14 cellular contexts compared by ENCODE assay signal in genomic region chr10:22997102-22997501, GRCh38.
DNase-seq lines count a peak whose midpoint lies in the region; ATAC-seq and TF ChIP-seq lines count a peak whose summit lies in the region.
"Had no signal": no experiment of that assay in that cellular context is flagged by ENCODE, and none has a peak within 500 bp of the region (broad histone marks: within the 10 kb centered on the region; RNA-seq: fewer than 3 reads in every experiment).

No MANE protein-coding gene starts in this region.

- TF ChIP-seq CTCF in AG09309 (IDR thresholded peaks at IDR 0.05; ENCODE audit: control insufficient read depth, insufficient read depth, low read depth, low read length, missing control alignments) = no peak
- TF ChIP-seq CTCF in HFFc6 (IDR thresholded peaks at IDR 0.05) = no peak
- no peak for TF ChIP-seq CTCF in WTC11 (IDR thresholded peaks at IDR 0.05)
- no peak for TF ChIP-seq CTCF in foreskin fibroblast (IDR thresholded peaks at IDR 0.05; ENCODE audit: low read depth, low read length)

- H3K9me3 Mint-ChIP-seq in HFFc6 = no peaks in the 10 kb centered on the region
- H3K9me3 Mint-ChIP-seq in WTC11 = no peaks in the 10 kb centered on the region
- H3K9me3 Mint-ChIP-seq in CD4-positive, alpha-beta memory T cell = no peaks in the 10 kb centered on the region
- H3K9me3 Mint-ChIP-seq: activated naive CD4-positive, alpha-beta T cell treated with anti-CD3 and anti-CD28 coated beads, Interleukin-2, amount 50 U/mL, for 24 hours had no signal

- H3K27ac Mint-ChIP-seq in HFFc6 (no peak overlapping the region), WTC11 (no peak overlapping the region)
- peak overlapping the region in 1 of 7 donors; percentile 75 for H3K27ac Mint-ChIP-seq in CD4-positive, alpha-beta memory T cell
- H3K27ac Mint-ChIP-seq: activated naive CD4-positive, alpha-beta T cell treated with anti-CD3 and anti-CD28 coated beads, Interleukin-2, amount 50 U/mL, for 24 hours; B cell had no signal

- H3K27ac ChIP-seq in CD4-positive, alpha-beta memory T cell (ENCODE audit: low read depth, low read length) = no peak overlapping the region
- H3K27ac ChIP-seq: tibial artery had no signal

- H3K36me3 ChIP-seq in CD4-positive, alpha-beta memory T cell (ENCODE audit: insufficient read depth, low read length) = no peaks in the 10 kb centered on the region
- H3K36me3 ChIP-seq: tibial artery had no signal

- no peaks in the 10 kb centered on the region for H3K4me1 Mint-ChIP-seq in HFFc6 (ENCODE audit: low read depth)
- peaks cover 14% of the 10 kb centered on the region for H3K4me1 Mint-ChIP-seq in WTC11
- peaks cover 0 to 2% (median 1%) of the 10 kb centered on the region in 4 donors for H3K4me1 Mint-ChIP-seq in CD4-positive, alpha-beta memory T cell
- H3K4me1 Mint-ChIP-seq: B cell had no signal

- peak; percentile 1 for DNase-seq in AG09309 (ENCODE audit: low read depth)
- DNase-seq in HFFc6 = peak; percentile 58
- peak; percentile 41 for DNase-seq in WTC11 (ENCODE audit: low spot score)
- peak; percentile 33 to 66 for DNase-seq in foreskin fibroblast
- no peak for DNase-seq in OCI-M1 (lab: John Stamatoyannopoulos, UW)
- DNase-seq in CD4-positive, alpha-beta memory T cell = no peak
- DNase-seq: activated CD4-positive, alpha-beta T cell treated with anti-CD3 and anti-CD28 coated beads, Interleukin-2, amount 50 U/mL, for 48 hours; NCI-H1092; right cardiac atrium; tibial artery had no signal

- H3K4me1 ChIP-seq in CD4-positive, alpha-beta memory T cell (ENCODE audit: insufficient read depth, low read length) = peaks cover 3% of the 10 kb centered on the region
- H3K4me1 ChIP-seq: tibial artery had no signal

- no peaks in the 10 kb centered on the region for H3K9me3 ChIP-seq in CD4-positive, alpha-beta memory T cell (ENCODE audit: control insufficient read depth in 1 of 2, low read length in 2 of 2)
- H3K9me3 ChIP-seq: tibial artery had no signal

- intact Hi-C loops in CD4-positive, alpha-beta memory T cell (cut with micrococcal nuclease) = no loop called here

- POLR2A ChIA-PET in WTC11 (lab: Charles Lee) = no interaction called here
- POLR2A ChIA-PET in CD4-positive, alpha-beta memory T cell (lab: Charles Lee; ENCODE audit: partially characterized antibody) = no interaction called here

- H3K36me3 Mint-ChIP-seq in HFFc6 (ENCODE audit: low read depth) (no peaks in the 10 kb centered on the region), WTC11 (no peaks in the 10 kb centered on the region)
- no peaks in the 10 kb centered on the region for H3K36me3 Mint-ChIP-seq in CD4-positive, alpha-beta memory T cell
- H3K36me3 Mint-ChIP-seq: activated naive CD4-positive, alpha-beta T cell treated with anti-CD3 and anti-CD28 coated beads, Interleukin-2, amount 50 U/mL, for 24 hours had no signal

- CTCF ChIA-PET in WTC11 (lab: Charles Lee) = interaction anchor here (0.6 to 0.9 kb wide), 2 partner anchors 9 to 98 kb away, joined by 3 read pairs; no protein-coding TSS in a partner anchor
- CTCF ChIA-PET in CD4-positive, alpha-beta memory T cell (lab: Charles Lee; ENCODE audit: partially characterized antibody) = interaction anchor here (0.7 to 1.9 kb wide), 4 partner anchors 8 to 987 kb away, joined by 3 to 9 read pairs (median 4); no protein-coding TSS in a partner anchor

- no peak overlapping the region for H3K4me3 ChIP-seq in AG09309 (ENCODE audit: control insufficient read depth, low read depth, low read length)
- no peak overlapping the region for H3K4me3 ChIP-seq in foreskin fibroblast (ENCODE audit: low read depth in 1 of 2, low read length in 2 of 2)
- H3K4me3 ChIP-seq in CD4-positive, alpha-beta memory T cell (ENCODE audit: low read length in 2 of 2) = no peak overlapping the region
- H3K4me3 ChIP-seq: tibial artery had no signal

- no peak overlapping the region for H3K4me3 Mint-ChIP-seq in HFFc6
- no peak overlapping the region for H3K4me3 Mint-ChIP-seq in WTC11
- no peak overlapping the region for H3K4me3 Mint-ChIP-seq in CD4-positive, alpha-beta memory T cell
- H3K4me3 Mint-ChIP-seq: activated naive CD4-positive, alpha-beta T cell treated with anti-CD3 and anti-CD28 coated beads, Interleukin-2, amount 50 U/mL, for 24 hours; B cell had no signal

- H3K27me3 ChIP-seq in CD4-positive, alpha-beta memory T cell (ENCODE audit: insufficient read depth, low read length) = no peaks in the 10 kb centered on the region

- ATAC-seq in WTC11 = peak; percentile 77
- ATAC-seq in HG02970 (IDR thresholded peaks at IDR 0.05; ENCODE audit: low FRiP score, unreplicated experiment) = no peak
- ATAC-seq in GM21526 (IDR thresholded peaks at IDR 0.05; ENCODE audit: low FRiP score, unreplicated experiment) = no peak
- ATAC-seq: right cardiac atrium had no signal

- peaks cover 35% of the 10 kb centered on the region for H3K27me3 Mint-ChIP-seq in HFFc6 (ENCODE audit: insufficient read depth)
- 0 out of 2 replicates have a peak, but pooled peaks cover 2% of the 10 kb centered on the region for H3K27me3 Mint-ChIP-seq in WTC11 (ENCODE audit: low read depth)
- peaks cover 17 to 31% of the 10 kb centered on the region in 2 donors for H3K27me3 Mint-ChIP-seq in CD4-positive, alpha-beta memory T cell

TF ChIP-seq in WTC11, 78 proteins besides CTCF, POLR2A, EP300 and RAD21 (continues in another document):
- TF ChIP-seq FOXP1 (CRISPR knock-in tag; IDR thresholded peaks at IDR 0.05; ENCODE audit: borderline replicate concordance) (no peak), FOXK1 (CRISPR knock-in tag; IDR thresholded peaks at IDR 0.05) (no peak), MAX (CRISPR knock-in tag; IDR thresholded peaks at IDR 0.05) (no peak), EMX1 (CRISPR knock-in tag; IDR thresholded peaks at IDR 0.05) (no peak), SOX15 (CRISPR knock-in tag; IDR thresholded peaks at IDR 0.05) (no peak), ZNF512 (CRISPR knock-in tag; IDR thresholded peaks at IDR 0.05; ENCODE audit: borderline replicate concordance) (no peak)
- TF ChIP-seq, protein P1, sequence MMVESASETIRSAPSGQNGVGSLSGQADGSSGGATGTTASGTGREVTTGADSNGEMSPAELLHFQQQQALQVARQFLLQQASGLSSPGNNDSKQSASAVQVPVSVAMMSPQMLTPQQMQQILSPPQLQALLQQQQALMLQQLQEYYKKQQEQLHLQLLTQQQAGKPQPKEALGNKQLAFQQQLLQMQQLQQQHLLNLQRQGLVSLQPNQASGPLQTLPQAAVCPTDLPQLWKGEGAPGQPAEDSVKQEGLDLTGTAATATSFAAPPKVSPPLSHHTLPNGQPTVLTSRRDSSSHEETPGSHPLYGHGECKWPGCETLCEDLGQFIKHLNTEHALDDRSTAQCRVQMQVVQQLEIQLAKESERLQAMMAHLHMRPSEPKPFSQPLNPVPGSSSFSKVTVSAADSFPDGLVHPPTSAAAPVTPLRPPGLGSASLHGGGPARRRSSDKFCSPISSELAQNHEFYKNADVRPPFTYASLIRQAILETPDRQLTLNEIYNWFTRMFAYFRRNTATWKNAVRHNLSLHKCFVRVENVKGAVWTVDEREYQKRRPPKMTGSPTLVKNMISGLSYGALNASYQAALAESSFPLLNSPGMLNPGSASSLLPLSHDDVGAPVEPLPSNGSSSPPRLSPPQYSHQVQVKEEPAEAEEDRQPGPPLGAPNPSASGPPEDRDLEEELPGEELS (CRISPR knock-in tag; IDR thresholded peaks at IDR 0.05) = no peak
- TF ChIP-seq, protein P2, sequence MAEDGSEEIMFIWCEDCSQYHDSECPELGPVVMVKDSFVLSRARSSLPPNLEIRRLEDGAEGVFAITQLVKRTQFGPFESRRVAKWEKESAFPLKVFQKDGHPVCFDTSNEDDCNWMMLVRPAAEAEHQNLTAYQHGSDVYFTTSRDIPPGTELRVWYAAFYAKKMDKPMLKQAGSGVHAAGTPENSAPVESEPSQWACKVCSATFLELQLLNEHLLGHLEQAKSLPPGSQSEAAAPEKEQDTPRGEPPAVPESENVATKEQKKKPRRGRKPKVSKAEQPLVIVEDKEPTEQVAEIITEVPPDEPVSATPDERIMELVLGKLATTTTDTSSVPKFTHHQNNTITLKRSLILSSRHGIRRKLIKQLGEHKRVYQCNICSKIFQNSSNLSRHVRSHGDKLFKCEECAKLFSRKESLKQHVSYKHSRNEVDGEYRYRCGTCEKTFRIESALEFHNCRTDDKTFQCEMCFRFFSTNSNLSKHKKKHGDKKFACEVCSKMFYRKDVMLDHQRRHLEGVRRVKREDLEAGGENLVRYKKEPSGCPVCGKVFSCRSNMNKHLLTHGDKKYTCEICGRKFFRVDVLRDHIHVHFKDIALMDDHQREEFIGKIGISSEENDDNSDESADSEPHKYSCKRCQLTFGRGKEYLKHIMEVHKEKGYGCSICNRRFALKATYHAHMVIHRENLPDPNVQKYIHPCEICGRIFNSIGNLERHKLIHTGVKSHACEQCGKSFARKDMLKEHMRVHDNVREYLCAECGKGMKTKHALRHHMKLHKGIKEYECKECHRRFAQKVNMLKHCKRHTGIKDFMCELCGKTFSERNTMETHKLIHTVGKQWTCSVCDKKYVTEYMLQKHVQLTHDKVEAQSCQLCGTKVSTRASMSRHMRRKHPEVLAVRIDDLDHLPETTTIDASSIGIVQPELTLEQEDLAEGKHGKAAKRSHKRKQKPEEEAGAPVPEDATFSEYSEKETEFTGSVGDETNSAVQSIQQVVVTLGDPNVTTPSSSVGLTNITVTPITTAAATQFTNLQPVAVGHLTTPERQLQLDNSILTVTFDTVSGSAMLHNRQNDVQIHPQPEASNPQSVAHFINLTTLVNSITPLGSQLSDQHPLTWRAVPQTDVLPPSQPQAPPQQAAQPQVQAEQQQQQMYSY (CRISPR knock-in tag; IDR thresholded peaks at IDR 0.05) = no peak

Comparison
In these comparisons a context has a peak if more than half of its experiments do, and no peak if none do; other contexts are left out.
1. DNase-seq: peak in AG09309 (single experiment), HFFc6 (single experiment), WTC11 (single experiment) and foreskin fibroblast (2 of 2); none in OCI-M1 (single experiment) and CD4-positive, alpha-beta memory T cell (0 of 5).